32 cellular contexts compared by ENCODE assay signal in genomic region chr2:18490901-18491300, GRCh38.
"Had no signal": no experiment of that assay in that cellular context is flagged by ENCODE, and none has a peak within 500 bp of the region (broad histone marks: within the 10 kb centered on the region; RNA-seq: fewer than 3 reads in every experiment).

No MANE protein-coding gene starts in this region.

- DNase-seq: naive thymus-derived CD4-positive, alpha-beta T cell; natural killer cell; occipital lobe; ovary; posterior cingulate gyrus; right cardiac atrium; right lobe of liver; sigmoid colon; spleen; stimulated activated CD4-positive, alpha-beta T cell treated with anti-CD3 and anti-CD28 coated beads, Interleukin-12 subunit alpha, Interleukin-12 subunit beta, amount 100 ng/mL, for 4 hours; stimulated activated CD4-positive, alpha-beta T cell treated with anti-CD3 and anti-CD28 coated beads, Interleukin-1b, Interleukin-23, amount 100 ng/mL, for 48 hours; stimulated activated CD4-positive, alpha-beta T cell treated with anti-CD3 and anti-CD28 coated beads, Interleukin-4, amount 100 ng/mL, for 1 hour; stimulated activated CD4-positive, alpha-beta T cell treated with anti-CD3 and anti-CD28 coated beads, Interleukin-4, amount 100 ng/mL, for 4 hours; stimulated activated CD8-positive, alpha-beta memory T cell treated with anti-CD3 and anti-CD28 coated beads, Interleukin-4, amount 100 ng/mL, for 48 hours; stimulated activated naive CD4-positive, alpha-beta T cell; stimulated activated naive CD8-positive, alpha-beta T cell treated with anti-CD3 and anti-CD28 coated beads, Interleukin-15, amount 100 ng/mL, for 72 hours; stimulated activated naive CD8-positive, alpha-beta T cell treated with anti-CD3 and anti-CD28 coated beads, Interleukin-15, Interleukin-2, amounts not matched to agents 100 U/mL and 50 U/mL, for 24 hours; substantia nigra; tibial artery; trophoblast cell; upper lobe of left lung had no signal

- H3K4me1 Mint-ChIP-seq: naive thymus-derived CD4-positive, alpha-beta T cell; natural killer cell; nephron; neural progenitor cell; stimulated activated memory B cell treated with anti-CD40 and anti-IgM and Interleukin-4, amounts not matched to agents 10 μg/mL and 1 μg/mL and 100 μg/mL, for 72 hours; stimulated activated naive CD8-positive, alpha-beta T cell treated with anti-CD3 and anti-CD28 coated beads, Interleukin-15, amount 100 ng/mL, for 72 hours had no signal

- H3K4me2 ChIP-seq: neural progenitor cell, smooth muscle cell had no signal

- H3K4me3 ChIP-seq: neural progenitor cell, ovary, psoas muscle, right lobe of liver, sigmoid colon, skin epidermis, smooth muscle cell, spleen, thoracic aorta, tibial artery, upper lobe of left lung, vagina had no signal

- H3K9me3 Mint-ChIP-seq: natural killer cell; nephron; neural progenitor cell; stimulated activated memory B cell treated with anti-CD40 and anti-IgM and Interleukin-4, amounts not matched to agents 10 μg/mL and 1 μg/mL and 100 μg/mL, for 72 hours; stimulated activated naive CD8-positive, alpha-beta T cell treated with anti-CD3 and anti-CD28 coated beads, Interleukin-15, amount 100 ng/mL, for 72 hours had no signal

- FAIRE-seq: urothelium cell line had no signal

- H3K36me3 Mint-ChIP-seq: naive thymus-derived CD4-positive, alpha-beta T cell; natural killer cell; neural progenitor cell; stimulated activated memory B cell treated with anti-CD40 and anti-IgM and Interleukin-4, amounts not matched to agents 10 μg/mL and 1 μg/mL and 100 μg/mL, for 72 hours had no signal

- H3K9ac ChIP-seq: neural progenitor cell, parathyroid adenoma had no signal

- H3K27ac ChIP-seq: neural progenitor cell, ovary, parathyroid adenoma, psoas muscle, right lobe of liver, sigmoid colon, skin epidermis, spleen, thoracic aorta, tibial artery, upper lobe of left lung, vagina had no signal

- H3K27ac Mint-ChIP-seq: naive thymus-derived CD4-positive, alpha-beta T cell; natural killer cell; nephron; neural progenitor cell; progenitor cell of endocrine pancreas; stimulated activated memory B cell treated with anti-CD40 and anti-IgM and Interleukin-4, amounts not matched to agents 10 μg/mL and 1 μg/mL and 100 μg/mL, for 72 hours had no signal

- ATAC-seq: naive thymus-derived CD4-positive, alpha-beta T cell; natural killer cell; right cardiac atrium; right lobe of liver; stimulated activated memory B cell treated with anti-CD40 and anti-IgM and Interleukin-4, amounts not matched to agents 10 μg/mL and 1 μg/mL and 100 μg/mL, for 72 hours; stimulated activated naive CD8-positive, alpha-beta T cell treated with anti-CD3 and anti-CD28 coated beads, Interleukin-15, amount 100 ng/mL, for 72 hours; stimulated activated naive CD8-positive, alpha-beta T cell treated with anti-CD3 and anti-CD28 coated beads, Interleukin-15, Interleukin-2, amounts not matched to agents 100 U/mL and 50 U/mL, for 24 hours had no signal

- H3K4me1 ChIP-seq: neural progenitor cell, parathyroid adenoma, psoas muscle, right lobe of liver, spleen, tibial artery, upper lobe of left lung, vagina had no signal

- H2AFZ ChIP-seq: neural progenitor cell, parathyroid adenoma had no signal

- H3K9me3 ChIP-seq: ovary, psoas muscle, right lobe of liver, sigmoid colon, spleen, thoracic aorta, tibial artery, upper lobe of left lung, vagina had no signal

- H3K27me3 ChIP-seq: neural progenitor cell, ovary, right lobe of liver, sigmoid colon, tibial artery, upper lobe of left lung, vagina had no signal

- H3K4me3 Mint-ChIP-seq: naive thymus-derived CD4-positive, alpha-beta T cell; natural killer cell; nephron; neural progenitor cell; stimulated activated memory B cell treated with anti-CD40 and anti-IgM and Interleukin-4, amounts not matched to agents 10 μg/mL and 1 μg/mL and 100 μg/mL, for 72 hours; stimulated activated naive CD8-positive, alpha-beta T cell treated with anti-CD3 and anti-CD28 coated beads, Interleukin-15, amount 100 ng/mL, for 72 hours had no signal

- H3K36me3 ChIP-seq: neural progenitor cell, ovary, right lobe of liver, sigmoid colon, spleen, thoracic aorta, tibial artery, upper lobe of left lung, vagina had no signal

- H3K79me2 ChIP-seq: parathyroid adenoma had no signal
